1 cellular context compared by ENCODE assay signal in genomic region chr16:11101695-11102522, GRCh38.
TF ChIP-seq lines count a peak whose summit lies in the region.

No MANE protein-coding gene starts in this region.

TF ChIP-seq in K562, 482 proteins besides CTCF, POLR2A, EP300 and RAD21 (continued from another document and continues in another):
- TF ChIP-seq ZBTB40 (IDR thresholded peaks at IDR 0.05) = no peak; the same call in 1 of the 2 replicates
- no peak for TF ChIP-seq ZBTB40 (CRISPR knock-in tag; IDR thresholded peaks at IDR 0.05)
- no peak for TF ChIP-seq MXI1 (IDR thresholded peaks at IDR 0.05; ENCODE audit: low read depth, low read length)
- peak; percentile 30; the same call in 1 of the 2 replicates for TF ChIP-seq RB1 (IDR thresholded peaks at IDR 0.05; ENCODE audit: low read depth)
- TF ChIP-seq ZNF175 (CRISPR knock-in tag; IDR thresholded peaks at IDR 0.05; ENCODE audit: low read depth) = peak; percentile 93
- TF ChIP-seq KDM1A (IDR thresholded peaks at IDR 0.05) = peak; percentile 99
- 0 out of 2 replicates have a peak, but pooled peaks have one; percentile 25 for TF ChIP-seq HCFC1 (IDR thresholded peaks at IDR 0.05; ENCODE audit: low read depth, low read length)
- TF ChIP-seq ZNF586 (CRISPR knock-in tag; conservative IDR thresholded peaks at IDR 0.05) = no peak
- TF ChIP-seq HMGXB4 (CRISPR knock-in tag; IDR thresholded peaks at IDR 0.05) = no peak
- TF ChIP-seq ZNF589 (CRISPR knock-in tag; IDR thresholded peaks at IDR 0.05; ENCODE audit: low read depth) = peak; percentile 87
- peak; percentile 92 for TF ChIP-seq LEF1 (IDR thresholded peaks at IDR 0.05)
- no peak for TF ChIP-seq NR2C2 (CRISPR knock-in tag; IDR thresholded peaks at IDR 0.05)
- peak; percentile 77 for TF ChIP-seq NR2C2 (tag; IDR thresholded peaks at IDR 0.05)
- TF ChIP-seq TBP (optimal IDR thresholded peaks at IDR 0.05; ENCODE audit: low read depth, low read length) = no peak
- TF ChIP-seq, protein P1, sequence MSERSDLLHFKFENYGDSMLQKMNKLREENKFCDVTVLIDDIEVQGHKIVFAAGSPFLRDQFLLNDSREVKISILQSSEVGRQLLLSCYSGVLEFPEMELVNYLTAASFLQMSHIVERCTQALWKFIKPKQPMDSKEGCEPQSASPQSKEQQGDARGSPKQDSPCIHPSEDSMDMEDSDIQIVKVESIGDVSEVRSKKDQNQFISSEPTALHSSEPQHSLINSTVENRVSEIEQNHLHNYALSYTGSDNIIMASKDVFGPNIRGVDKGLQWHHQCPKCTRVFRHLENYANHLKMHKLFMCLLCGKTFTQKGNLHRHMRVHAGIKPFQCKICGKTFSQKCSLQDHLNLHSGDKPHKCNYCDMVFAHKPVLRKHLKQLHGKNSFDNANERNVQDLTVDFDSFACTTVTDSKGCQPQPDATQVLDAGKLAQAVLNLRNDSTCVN (CRISPR knock-in tag; IDR thresholded peaks at IDR 0.05) = no peak
- peak; percentile 57; the same call in 1 of the 2 replicates for TF ChIP-seq ZNF384 (IDR thresholded peaks at IDR 0.05; ENCODE audit: low read depth, low read length)
- TF ChIP-seq ZNF12 (CRISPR knock-in tag; IDR thresholded peaks at IDR 0.05) = no peak
- no peak for TF ChIP-seq SMARCB1 (IDR thresholded peaks at IDR 0.05; ENCODE audit: insufficient read length, low read depth)
- TF ChIP-seq ZNF639 (CRISPR knock-in tag; conservative IDR thresholded peaks at IDR 0.05 in 1 of 2, IDR thresholded peaks at IDR 0.05 in 1 of 2) = peak in 1 of 2 experiments; percentile 81; a peak in 2 of 4 replicates
- peak in 1 of 2 experiments; percentile 96; a peak in 3 of 4 replicates for TF ChIP-seq TBL1XR1 (IDR thresholded peaks at IDR 0.05; ENCODE audit: low read length in 2 of 2)
- no peak for TF ChIP-seq KDM4B (IDR thresholded peaks at IDR 0.05; ENCODE audit: borderline replicate concordance in 2 of 2, low read depth in 1 of 2)
- TF ChIP-seq, protein P2, sequence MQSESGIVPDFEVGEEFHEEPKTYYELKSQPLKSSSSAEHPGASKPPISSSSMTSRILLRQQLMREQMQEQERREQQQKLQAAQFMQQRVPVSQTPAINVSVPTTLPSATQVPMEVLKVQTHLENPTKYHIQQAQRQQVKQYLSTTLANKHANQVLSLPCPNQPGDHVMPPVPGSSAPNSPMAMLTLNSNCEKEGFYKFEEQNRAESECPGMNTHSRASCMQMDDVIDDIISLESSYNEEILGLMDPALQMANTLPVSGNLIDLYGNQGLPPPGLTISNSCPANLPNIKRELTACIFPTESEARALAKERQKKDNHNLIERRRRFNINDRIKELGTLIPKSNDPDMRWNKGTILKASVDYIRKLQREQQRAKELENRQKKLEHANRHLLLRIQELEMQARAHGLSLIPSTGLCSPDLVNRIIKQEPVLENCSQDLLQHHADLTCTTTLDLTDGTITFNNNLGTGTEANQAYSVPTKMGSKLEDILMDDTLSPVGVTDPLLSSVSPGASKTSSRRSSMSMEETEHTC (IDR thresholded peaks at IDR 0.05) = peak; percentile 94
- TF ChIP-seq, protein P3, sequence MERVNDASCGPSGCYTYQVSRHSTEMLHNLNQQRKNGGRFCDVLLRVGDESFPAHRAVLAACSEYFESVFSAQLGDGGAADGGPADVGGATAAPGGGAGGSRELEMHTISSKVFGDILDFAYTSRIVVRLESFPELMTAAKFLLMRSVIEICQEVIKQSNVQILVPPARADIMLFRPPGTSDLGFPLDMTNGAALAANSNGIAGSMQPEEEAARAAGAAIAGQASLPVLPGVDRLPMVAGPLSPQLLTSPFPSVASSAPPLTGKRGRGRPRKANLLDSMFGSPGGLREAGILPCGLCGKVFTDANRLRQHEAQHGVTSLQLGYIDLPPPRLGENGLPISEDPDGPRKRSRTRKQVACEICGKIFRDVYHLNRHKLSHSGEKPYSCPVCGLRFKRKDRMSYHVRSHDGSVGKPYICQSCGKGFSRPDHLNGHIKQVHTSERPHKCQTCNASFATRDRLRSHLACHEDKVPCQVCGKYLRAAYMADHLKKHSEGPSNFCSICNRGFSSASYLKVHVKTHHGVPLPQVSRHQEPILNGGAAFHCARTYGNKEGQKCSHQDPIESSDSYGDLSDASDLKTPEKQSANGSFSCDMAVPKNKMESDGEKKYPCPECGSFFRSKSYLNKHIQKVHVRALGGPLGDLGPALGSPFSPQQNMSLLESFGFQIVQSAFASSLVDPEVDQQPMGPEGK (CRISPR knock-in tag; IDR thresholded peaks at IDR 0.05; ENCODE audit: borderline replicate concordance) = no peak
- TF ChIP-seq HDGF (IDR thresholded peaks at IDR 0.05) = no peak
- peak; percentile 80; the same call in 1 of the 2 replicates for TF ChIP-seq LCOR (CRISPR knock-in tag; IDR thresholded peaks at IDR 0.05)
- TF ChIP-seq E4F1 (CRISPR knock-in tag; IDR thresholded peaks at IDR 0.05; ENCODE audit: borderline replicate concordance) = no peak
- TF ChIP-seq TAL1 (IDR thresholded peaks at IDR 0.05) = peak; percentile 97
- 0 out of 2 replicates have a peak, but pooled peaks have one; percentile 16 for TF ChIP-seq HMBOX1 (IDR thresholded peaks at IDR 0.05)
- TF ChIP-seq SAP30 (IDR thresholded peaks at IDR 0.05; ENCODE audit: borderline replicate concordance, insufficient read depth, low read depth, low read length, poor library complexity, severe bottlenecking) = no peak
- peak in 1 of 2 experiments; percentile 95; a peak in 2 of 4 replicates for TF ChIP-seq ZMIZ1 (IDR thresholded peaks at IDR 0.05; ENCODE audit: low read depth in 2 of 2, low read length in 2 of 2)
- no peak for TF ChIP-seq GTF2E2 (tag; IDR thresholded peaks at IDR 0.05)
- peak; percentile 95 for TF ChIP-seq DPF2 (IDR thresholded peaks at IDR 0.05)
